17 cellular contexts compared by ENCODE assay signal in the genomic region with DNA sequence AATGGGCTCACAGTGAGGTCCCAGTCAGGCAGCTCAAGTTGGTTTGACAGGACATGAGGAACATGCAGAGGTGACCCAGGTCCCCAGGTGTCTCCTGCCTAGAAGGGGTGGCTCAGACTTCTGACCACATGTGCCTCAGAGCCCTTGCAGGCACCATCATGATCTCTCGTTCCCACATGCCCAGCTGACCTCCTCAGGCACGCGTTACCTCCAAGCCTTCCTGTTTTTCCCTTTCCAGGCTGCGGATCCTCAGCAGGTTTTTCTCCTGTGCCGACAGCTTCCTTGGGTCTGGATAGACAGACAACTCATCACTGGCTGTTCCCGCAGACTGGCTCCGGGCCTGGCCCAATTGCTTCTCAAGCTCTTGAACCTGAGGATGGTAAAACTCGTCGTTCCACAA. TPM values are rescaled to one million over a fixed set of nuclear protein-coding genes. Genes with fewer than 3 reads are reported as not detected.
"Had no signal": no experiment of that assay in that cellular context is flagged by ENCODE, and none has a peak within 500 bp of the region (broad histone marks: within the 10 kb centered on the region; RNA-seq: fewer than 3 reads in every experiment).

No MANE protein-coding gene starts in this region.

- H3K4me1 ChIP-seq: adrenal gland had no signal

- H3K4me3 Mint-ChIP-seq: activated B cell treated with CpG ODN at 0.5 μM for 24 hours; activated CD4-positive, alpha-beta T cell treated with anti-CD3 and anti-CD28 coated beads, Interleukin-2, amount 10 ng/mL, durations not matched to agents 24 days and 14 days; activated naive CD4-positive, alpha-beta T cell treated with anti-CD3 and anti-CD28 coated beads, Interleukin-2, amount 50 U/mL, for 24 hours; memory B cell; natural killer cell; stimulated activated naive CD8-positive, alpha-beta T cell treated with anti-CD3 and anti-CD28 coated beads, Interleukin-15, amount 100 ng/mL, for 72 hours; T-helper 2 cell treated with Interferon-gamma antibody and Interleukin-4, amounts not matched to agents 5 μg/mL and 100 μg/mL, for 36 hours had no signal

- H3K9me3 Mint-ChIP-seq: activated B cell treated with CpG ODN at 0.5 μM for 24 hours; activated CD4-positive, alpha-beta T cell treated with anti-CD3 and anti-CD28 coated beads, Interleukin-2, amount 10 ng/mL, durations not matched to agents 24 days and 14 days; activated naive CD4-positive, alpha-beta T cell treated with anti-CD3 and anti-CD28 coated beads, Interleukin-2, amount 50 U/mL, for 24 hours; memory B cell; natural killer cell; stimulated activated naive CD8-positive, alpha-beta T cell treated with anti-CD3 and anti-CD28 coated beads, Interleukin-15, amount 100 ng/mL, for 72 hours; T-helper 2 cell treated with Interferon-gamma antibody and Interleukin-4, amounts not matched to agents 5 μg/mL and 100 μg/mL, for 36 hours had no signal

- H3K36me3 Mint-ChIP-seq: activated naive CD4-positive, alpha-beta T cell treated with anti-CD3 and anti-CD28 coated beads, Interleukin-2, amount 50 U/mL, for 24 hours; memory B cell; natural killer cell had no signal

- DNase-seq: activated B cell treated with CpG ODN at 0.5 μM for 24 hours; activated CD4-positive, alpha-beta T cell treated with anti-CD3 and anti-CD28 coated beads, Interleukin-2, amount 10 ng/mL, durations not matched to agents 24 days and 14 days; activated T-cell treated with anti-CD3 and anti-CD28 coated beads, Interleukin-2, amount 50 U/mL, for 1 hour; dermis blood vessel endothelial cell; natural killer cell; right cardiac atrium; stimulated activated naive CD8-positive, alpha-beta T cell treated with anti-CD3 and anti-CD28 coated beads, Interleukin-15, amount 100 ng/mL, for 72 hours had no signal

- H3K27ac Mint-ChIP-seq: activated B cell treated with CpG ODN at 0.5 μM for 24 hours; activated CD4-positive, alpha-beta T cell treated with anti-CD3 and anti-CD28 coated beads, Interleukin-2, amount 10 ng/mL, durations not matched to agents 24 days and 14 days; activated naive CD4-positive, alpha-beta T cell treated with anti-CD3 and anti-CD28 coated beads, Interleukin-2, amount 50 U/mL, for 24 hours; memory B cell; natural killer cell; stimulated activated naive CD8-positive, alpha-beta T cell treated with anti-CD3 and anti-CD28 coated beads, Interleukin-15, amount 100 ng/mL, for 72 hours; T-helper 2 cell treated with Interferon-gamma antibody and Interleukin-4, amounts not matched to agents 5 μg/mL and 100 μg/mL, for 36 hours had no signal

- H3K27me3 ChIP-seq: adrenal gland, cardiac muscle cell, left lung, neutrophil had no signal

- H3K9me3 ChIP-seq: adrenal gland, left lung, neutrophil, thoracic aorta had no signal

- H3K36me3 ChIP-seq: adrenal gland, cardiac muscle cell, left lung, neutrophil, thoracic aorta had no signal

- H3K27me3 Mint-ChIP-seq: activated B cell treated with CpG ODN at 0.5 μM for 24 hours; activated CD4-positive, alpha-beta T cell treated with anti-CD3 and anti-CD28 coated beads, Interleukin-2, amount 10 ng/mL, durations not matched to agents 24 days and 14 days; activated naive CD4-positive, alpha-beta T cell treated with anti-CD3 and anti-CD28 coated beads, Interleukin-2, amount 50 U/mL, for 24 hours; memory B cell; stimulated activated naive CD8-positive, alpha-beta T cell treated with anti-CD3 and anti-CD28 coated beads, Interleukin-15, amount 100 ng/mL, for 72 hours had no signal

- ATAC-seq: left lung; natural killer cell; right cardiac atrium; stimulated activated naive CD8-positive, alpha-beta T cell treated with anti-CD3 and anti-CD28 coated beads, Interleukin-15, amount 100 ng/mL, for 72 hours had no signal

- H3K27ac ChIP-seq: adrenal gland, cardiac muscle cell, left lung, neutrophil had no signal

- H3K4me1 Mint-ChIP-seq: natural killer cell had no signal

- H3K4me3 ChIP-seq: adrenal gland, cardiac muscle cell, left lung, thoracic aorta had no signal

RNA-seq across cellular contexts. Expression of gene HHATL, which starts 40.1 kb away (rescaled TPM):
- total RNA-seq: activated B cell treated with CpG ODN at 0.5 μM for 24 hours; activated CD4-positive, alpha-beta T cell treated with anti-CD3 and anti-CD28 coated beads, Interleukin-2, amount 10 ng/mL, durations not matched to agents 24 days and 14 days; activated CD8-positive, alpha-beta memory T cell treated with anti-CD3 and anti-CD28 coated beads for 36 hours; dermis blood vessel endothelial cell; natural killer cell; thoracic aorta had no signal

RNA-seq across cellular contexts. Expression of gene KLHL40, which starts 57.4 kb away (rescaled TPM):
- total RNA-seq: activated B cell treated with CpG ODN at 0.5 μM for 24 hours; activated CD4-positive, alpha-beta T cell treated with anti-CD3 and anti-CD28 coated beads, Interleukin-2, amount 10 ng/mL, durations not matched to agents 24 days and 14 days; activated CD8-positive, alpha-beta memory T cell treated with anti-CD3 and anti-CD28 coated beads for 36 hours; left lung; natural killer cell; thoracic aorta; ureter had no signal
